Comparison of ENCODE assay signal across 33 cellular contexts in the genomic region with DNA sequence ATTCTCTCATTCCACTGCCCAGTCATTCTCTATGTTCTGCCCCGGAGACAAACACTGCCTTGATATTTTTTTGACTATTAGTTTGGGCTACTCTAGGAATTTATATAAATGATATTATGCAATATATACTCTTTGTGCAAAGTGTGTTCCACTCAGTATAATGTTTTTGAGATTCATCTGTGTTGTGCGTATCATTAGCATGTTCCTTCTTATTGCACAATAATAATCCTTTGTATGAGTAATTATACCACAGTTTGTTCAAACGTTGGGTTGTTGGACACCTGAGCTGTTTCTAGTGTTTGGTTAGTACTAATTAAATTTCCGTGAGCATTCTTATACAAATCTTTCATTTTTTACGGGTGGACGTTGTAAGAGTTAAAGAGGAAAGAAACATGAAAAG.
"Had no signal": no experiment of that assay in that cellular context is flagged by ENCODE, and none has a peak within 500 bp of the region (broad histone marks: within the 10 kb centered on the region; RNA-seq: fewer than 3 reads in every experiment).

No MANE protein-coding gene starts in this region.

- H3K4me3 ChIP-seq: cardiac muscle cell, colonic mucosa, esophagus muscularis mucosa, gastrocnemius medialis, heart left ventricle had no signal

- H3K36me3 Mint-ChIP-seq: activated CD4-positive, alpha-beta memory T cell treated with anti-CD3 and anti-CD28 coated beads for 36 hours; activated naive CD8-positive, alpha-beta T cell had no signal

- H3K36me3 ChIP-seq: brain microvascular endothelial cell, cardiac muscle cell, colonic mucosa, esophagus muscularis mucosa, gastrocnemius medialis, heart left ventricle had no signal

- ATAC-seq: activated CD4-positive, alpha-beta T cell treated with anti-CD3 and anti-CD28 coated beads for 36 hours; activated CD8-positive, alpha-beta T cell treated with anti-CD3 and anti-CD28 coated beads, Interleukin-2, amount 10 ng/mL, durations not matched to agents 7 days and 5 days; activated T-cell treated with anti-CD3 and anti-CD28 coated beads, Interleukin-2, amount 50 U/mL, for 72 hours; foreskin keratinocyte; gastrocnemius medialis; heart left ventricle; T-helper 17 cell had no signal

- H3K27me3 Mint-ChIP-seq: activated CD4-positive, alpha-beta memory T cell treated with anti-CD3 and anti-CD28 coated beads for 36 hours; activated CD4-positive, alpha-beta T cell treated with anti-CD3 and anti-CD28 coated beads for 36 hours; activated CD4-positive, alpha-beta T cell treated with anti-CD3 and anti-CD28 coated beads, Interleukin-2, amount 10 ng/mL, durations not matched to agents 24 days and 14 days; activated naive CD8-positive, alpha-beta T cell; activated T-cell treated with anti-CD3 and anti-CD28 coated beads, Interleukin-2, amount 50 U/mL, for 24 hours; T-helper 17 cell had no signal

- FAIRE-seq: astrocyte, endometrium, endothelial cell of umbilical vein had no signal

- H3K27me3 ChIP-seq: brain microvascular endothelial cell, cardiac muscle cell, colonic mucosa, esophagus muscularis mucosa, foreskin keratinocyte, gastrocnemius medialis, heart left ventricle had no signal

- H3K4me1 ChIP-seq: colonic mucosa, esophagus muscularis mucosa, foreskin keratinocyte, gastrocnemius medialis, heart left ventricle had no signal

- H3K27ac Mint-ChIP-seq: activated CD4-positive, alpha-beta memory T cell treated with anti-CD3 and anti-CD28 coated beads for 36 hours; activated CD4-positive, alpha-beta T cell treated with anti-CD3 and anti-CD28 coated beads for 36 hours; activated CD4-positive, alpha-beta T cell treated with anti-CD3 and anti-CD28 coated beads, Interleukin-2, amount 10 ng/mL, durations not matched to agents 24 days and 14 days; activated CD8-positive, alpha-beta T cell treated with anti-CD3 and anti-CD28 coated beads, Interleukin-2, amount 10 ng/mL, durations not matched to agents 7 days and 5 days; activated naive CD8-positive, alpha-beta T cell; activated T-cell treated with anti-CD3 and anti-CD28 coated beads, Interleukin-2, amount 50 U/mL, for 24 hours; activated T-cell treated with anti-CD3 and anti-CD28 coated beads, Interleukin-2, amount 50 U/mL, for 72 hours; T-helper 17 cell; T-helper 2 cell treated with Interferon-gamma antibody and Interleukin-4, amounts not matched to agents 5 μg/mL and 100 μg/mL, for 36 hours had no signal

- DNase-seq: activated CD4-positive, alpha-beta memory T cell treated with anti-CD3 and anti-CD28 coated beads for 36 hours; activated CD4-positive, alpha-beta T cell treated with anti-CD3 and anti-CD28 coated beads for 36 hours; activated CD4-positive, alpha-beta T cell treated with anti-CD3 and anti-CD28 coated beads, Interleukin-2, amount 10 ng/mL, durations not matched to agents 24 days and 14 days; activated CD4-positive, CD25-positive, alpha-beta regulatory T cell; activated CD4-positive, CD25-positive, alpha-beta regulatory T cell treated with anti-CD3 and anti-CD28 coated beads, Interleukin-2, amount 50 U/mL, for 72 hours; activated CD8-positive, alpha-beta memory T cell treated with anti-CD3 and anti-CD28 coated beads, Interleukin-2, amount 50 U/mL, for 48 hours; activated CD8-positive, alpha-beta T cell treated with anti-CD3 and anti-CD28 coated beads, Interleukin-2, amount 10 ng/mL, durations not matched to agents 7 days and 5 days; activated gamma-delta T cell; activated naive CD4-positive, alpha-beta T cell; activated naive CD4-positive, alpha-beta T cell treated with anti-CD3 and anti-CD28 coated beads, Interleukin-2, amount 50 U/mL, for 16 hours; activated T-cell treated with anti-CD3 and anti-CD28 coated beads for 4 hours; activated T-cell treated with anti-CD3 and anti-CD28 coated beads, Interleukin-2, amount 50 U/mL, for 24 hours; activated T-cell treated with anti-CD3 and anti-CD28 coated beads, Interleukin-2, amount 50 U/mL, for 72 hours; amniotic stem cell; anterior cingulate cortex; brain microvascular endothelial cell; central memory CD4-positive, alpha-beta T cell; cerebellar nuclear complex; colonic mucosa; effector CD8-positive, alpha-beta T cell; foreskin keratinocyte; gastrocnemius medialis; glutamatergic neuron; heart left ventricle; T-helper 1 cell; T-helper 17 cell had no signal

- H3K27ac ChIP-seq: brain microvascular endothelial cell, cardiac muscle cell, colonic mucosa, esophagus muscularis mucosa, foreskin keratinocyte, gastrocnemius medialis, heart left ventricle had no signal

- H3K4me1 Mint-ChIP-seq: activated CD4-positive, alpha-beta T cell treated with anti-CD3 and anti-CD28 coated beads for 36 hours; activated CD4-positive, alpha-beta T cell treated with anti-CD3 and anti-CD28 coated beads, Interleukin-2, amount 10 ng/mL, durations not matched to agents 24 days and 14 days; T-helper 17 cell had no signal

- H3K4me3 Mint-ChIP-seq: activated CD4-positive, alpha-beta memory T cell treated with anti-CD3 and anti-CD28 coated beads for 36 hours; activated CD4-positive, alpha-beta T cell treated with anti-CD3 and anti-CD28 coated beads for 36 hours; activated CD4-positive, alpha-beta T cell treated with anti-CD3 and anti-CD28 coated beads, Interleukin-2, amount 10 ng/mL, durations not matched to agents 24 days and 14 days; activated CD8-positive, alpha-beta T cell treated with anti-CD3 and anti-CD28 coated beads, Interleukin-2, amount 10 ng/mL, durations not matched to agents 7 days and 5 days; activated naive CD8-positive, alpha-beta T cell; activated T-cell treated with anti-CD3 and anti-CD28 coated beads, Interleukin-2, amount 50 U/mL, for 24 hours; activated T-cell treated with anti-CD3 and anti-CD28 coated beads, Interleukin-2, amount 50 U/mL, for 72 hours; T-helper 17 cell; T-helper 2 cell treated with Interferon-gamma antibody and Interleukin-4, amounts not matched to agents 5 μg/mL and 100 μg/mL, for 36 hours had no signal

- H3K9me3 ChIP-seq: colonic mucosa, esophagus muscularis mucosa, gastrocnemius medialis had no signal
